7 cellular contexts compared by ENCODE assay signal in genomic region chr17:19361975-19362292, GRCh38.
DNase-seq lines count a peak whose midpoint lies in the region; ATAC-seq lines count a peak whose summit lies in the region.

No MANE protein-coding gene starts in this region.

- H3K27me3 ChIP-seq in HUES6 (ENCODE audit: control insufficient read depth, insufficient read depth, low read length) (no peaks in the 10 kb centered on the region), adipocyte (replicated peaks; ENCODE audit: control insufficient read depth, insufficient read depth, low read length) (no peaks in the 10 kb centered on the region), layer of hippocampus (ENCODE audit: control insufficient read depth, insufficient read depth, low read length) (no peaks in the 10 kb centered on the region), subcutaneous abdominal adipose tissue (ENCODE audit: control insufficient read depth in 5 of 5, insufficient read depth in 4 of 5, low read length in 5 of 5) (no peaks in the 10 kb centered on the region)

- peaks cover 25% of the 10 kb centered on the region for H3K4me1 ChIP-seq in HUES6 (ENCODE audit: control insufficient read depth, insufficient read depth, low read length)
- H3K4me1 ChIP-seq in adipocyte (ENCODE audit: control insufficient read depth, insufficient read depth, low read length) = peaks cover 18% of the 10 kb centered on the region
- peaks cover 2 to 19% (median 15%) of the 10 kb centered on the region in 5 donors for H3K4me1 ChIP-seq in subcutaneous abdominal adipose tissue (ENCODE audit: control insufficient read depth in 5 of 5, insufficient read depth in 5 of 5, low read length in 5 of 5)

- H3K9me3 ChIP-seq in HUES6 (ENCODE audit: control insufficient read depth, insufficient read depth, low read depth, low read length) (no peaks in the 10 kb centered on the region), adipocyte (ENCODE audit: control insufficient read depth, low read length) (no peaks in the 10 kb centered on the region), subcutaneous abdominal adipose tissue (ENCODE audit: control insufficient read depth in 5 of 5, low read length in 5 of 5) (no peaks in the 10 kb centered on the region)

- H3K36me3 ChIP-seq in HUES6 (ENCODE audit: control insufficient read depth, insufficient read depth, low read length) (peaks cover 36% of the 10 kb centered on the region), adipocyte (ENCODE audit: control insufficient read depth, insufficient read depth, low read length, severe bottlenecking) (no peaks in the 10 kb centered on the region), subcutaneous abdominal adipose tissue (ENCODE audit: control insufficient read depth in 5 of 5, insufficient read depth in 5 of 5, low read length in 5 of 5) (peaks cover 0 to 4% (median 0%) of the 10 kb centered on the region in 5 donors)

- ATAC-seq in GM18511 (IDR thresholded peaks at IDR 0.05; ENCODE audit: unreplicated experiment) (no peak), HG02852 (IDR thresholded peaks at IDR 0.05; ENCODE audit: unreplicated experiment) (no peak)

- H3K27ac ChIP-seq in HUES6 (ENCODE audit: low read depth, low read length) (no peak overlapping the region), layer of hippocampus (ENCODE audit: low read depth, low read length) (peak overlapping the region; percentile 91), subcutaneous abdominal adipose tissue (ENCODE audit: low read depth, low read length) (peak overlapping the region; percentile 67)

- no peak for DNase-seq in adipocyte (ENCODE audit: low read depth)
- DNase-seq in GOT3 (lab: John Stamatoyannopoulos, UW) = no peak

- peak overlapping the region; percentile 70 for H3K9ac ChIP-seq in HUES6 (ENCODE audit: low read length)
- peak overlapping the region; percentile 84 for H3K9ac ChIP-seq in adipocyte (ENCODE audit: low read length)
- H3K9ac ChIP-seq in subcutaneous abdominal adipose tissue (ENCODE audit: low read length in 5 of 5) = peak overlapping the region in 3 of 5 donors; percentile 22 to 60 (median 56)

- H3K4me3 ChIP-seq in HUES6 (ENCODE audit: low read depth, low read length) (peak overlapping the region; percentile 74), adipocyte (ENCODE audit: low read length) (peak overlapping the region; percentile 88), subcutaneous abdominal adipose tissue (ENCODE audit: low read depth in 1 of 5, low read length in 5 of 5) (peak overlapping the region; percentile 62 to 87 (median 82))
